Comparison of ENCODE assay signal across 22 cellular contexts in genomic region chr4:155444695-155445094, GRCh38.
A peak's percentile ranks its signal among the peaks of the same experiment; 100 is the strongest.
DNase-seq lines count a peak whose midpoint lies in the region; FAIRE-seq and TF ChIP-seq lines count a peak whose summit lies in the region.
"Had no signal": no experiment of that assay in that cellular context is flagged by ENCODE, and none has a peak within 500 bp of the region (broad histone marks: within the 10 kb centered on the region; RNA-seq: fewer than 3 reads in every experiment).

No MANE protein-coding gene starts in this region.

- H3K27ac ChIP-seq in prostate gland, result peak overlapping the region; percentile 41 to 75
- H3K27ac ChIP-seq: A549 had no signal

- TF ChIP-seq CTCF in LNCaP clone FGC (IDR thresholded peaks at IDR 0.05; ENCODE audit: control insufficient read depth, extremely low read depth, insufficient read depth) (no peak), prostate gland (IDR thresholded peaks at IDR 0.05) (no peak)

- no peaks in the 10 kb centered on the region for H3K4me1 ChIP-seq in prostate gland (replicated peaks)

- no peaks in the 10 kb centered on the region for H3K36me3 ChIP-seq in prostate gland

- WGBS in prostate gland, result 76% methylated on average over 5 of the region's 5 CpGs

- no peak for FAIRE-seq in GM19239 (lab: Jason Lieb, UNC)
- FAIRE-seq: A549, GM12878, H54, HTR-8/SVneo, K562 had no signal

- no peak for TF ChIP-seq POLR2A in prostate gland (IDR thresholded peaks at IDR 0.05)

- peak; percentile 2 for DNase-seq in NCI-H82 (lab: John Stamatoyannopoulos, UW)
- DNase-seq in NCI-H82 treated with DMSO at 0.1 percent for 48 hours (lab: John Stamatoyannopoulos, UW; ENCODE audit: unreplicated experiment), result no peak
- DNase-seq in LNCaP clone FGC (ENCODE audit: low read depth), result peak; percentile 70
- DNase-seq in kidney glomerular epithelial cell (lab: John Stamatoyannopoulos, UW), result peak; percentile 68
- no peak for DNase-seq in prostate gland (ENCODE audit: low spot score)
- no peak for DNase-seq in GM19239 (ENCODE audit: insufficient read length, low spot score)
- DNase-seq in NOMO-1 treated with dmso at 0.1 percent for 144 hours (lab: John Stamatoyannopoulos, UW; ENCODE audit: unreplicated experiment), result no peak
- DNase-seq in 8988T, result no peak
- DNase-seq: AML-193; CD8-positive, alpha-beta T cell; DMS 273 treated with DMSO at 0.1 percent for 48 hours; DMS53; DND-41; EL; HCEC 1CT; IMR-90 had no signal

- no peak overlapping the region for H3K4me3 ChIP-seq in LNCaP clone FGC (ENCODE audit: low read depth, low read length)
- no peak overlapping the region for H3K4me3 ChIP-seq in prostate gland
- H3K4me3 ChIP-seq: A549, GM12878, GM23338, K562 had no signal

- no peaks in the 10 kb centered on the region for H3K27me3 ChIP-seq in prostate gland (replicated peaks; ENCODE audit: insufficient read depth)

- intact Hi-C loops in prostate gland (cut with DNase I), result loop anchor here (5.0 to 10.0 kb wide), 5 partner anchors 80 to 508 kb away; partner anchors contain the start of genes CTSO and GUCY1A1

- H3K9me3 ChIP-seq in prostate gland, result no peaks in the 10 kb centered on the region
- H3K9me3 ChIP-seq: A549 had no signal

Comparison
In these comparisons a context has a peak if more than half of its experiments do, and no peak if none do; other contexts are left out.
1. DNase-seq: peak in NCI-H82 (single experiment), LNCaP clone FGC (single experiment) and kidney glomerular epithelial cell (single experiment); none in NCI-H82 treated with DMSO at 0.1 percent for 48 hours (single experiment), prostate gland (single experiment), GM19239 (single experiment), NOMO-1 treated with dmso at 0.1 percent for 144 hours (single experiment) and 8988T (single experiment).